Comparison of ENCODE assay signal across 7 cellular contexts in the genomic region with DNA sequence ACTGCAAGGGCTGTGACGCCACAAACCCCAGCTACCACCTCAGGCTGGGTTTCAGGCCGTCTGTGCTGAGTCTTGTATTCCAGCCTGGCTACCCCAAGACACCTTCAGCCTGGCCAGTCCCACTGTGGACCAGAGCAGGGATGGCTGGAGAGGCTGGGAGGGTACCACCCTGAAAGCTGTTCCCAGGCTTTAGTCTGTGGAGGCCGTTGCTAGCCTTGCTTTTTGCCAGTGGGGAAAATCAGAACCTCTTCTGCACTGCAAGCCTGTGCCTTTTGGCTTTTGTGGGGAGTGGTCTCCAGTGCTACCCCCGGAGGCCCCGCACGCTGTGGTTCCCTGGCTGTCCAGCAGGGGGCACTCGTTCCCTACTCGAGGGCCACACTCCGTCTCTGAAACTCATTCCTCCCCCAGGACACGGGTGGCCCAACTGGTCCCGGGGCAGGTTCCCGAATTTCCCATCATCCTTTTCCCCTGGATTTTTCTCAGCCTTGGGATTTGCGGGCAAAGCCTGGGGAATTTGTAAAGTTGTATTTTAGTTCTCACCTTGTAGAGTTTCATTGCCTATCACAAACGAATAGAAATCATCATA.
DNase-seq lines count a peak whose midpoint lies in the region; ATAC-seq and TF ChIP-seq lines count a peak whose summit lies in the region.

No MANE protein-coding gene starts in this region.

- peak overlapping the region; percentile 12 for H3K27ac ChIP-seq in brain microvascular endothelial cell
- peak overlapping the region; percentile 21 for H3K27ac ChIP-seq in lower lobe of right lung
- peak overlapping the region; percentile 44 for H3K27ac ChIP-seq in suprapubic skin

- H3K4me1 ChIP-seq in lower lobe of right lung = peaks cover 63% of the 10 kb centered on the region
- peaks cover 58% of the 10 kb centered on the region for H3K4me1 ChIP-seq in suprapubic skin

- no peaks in the 10 kb centered on the region for H3K27me3 ChIP-seq in brain microvascular endothelial cell (replicated peaks)
- H3K27me3 ChIP-seq in lower lobe of right lung (ENCODE audit: low read depth) = no peaks in the 10 kb centered on the region
- H3K27me3 ChIP-seq in suprapubic skin = no peaks in the 10 kb centered on the region

- DNase-seq in NCI-H748 (lab: John Stamatoyannopoulos, UW; ENCODE audit: unreplicated experiment) (peak; percentile 11), brain microvascular endothelial cell (no peak), lower lobe of right lung (no peak), suprapubic skin (ENCODE audit: low spot score in 2 of 2) (no peak), epidermal melanocyte (ENCODE audit: insufficient read length, low spot score) (no peak)

- H3K4me3 ChIP-seq in brain microvascular endothelial cell (ENCODE audit: low read depth, low read length) = no peak overlapping the region
- no peak overlapping the region for H3K4me3 ChIP-seq in lower lobe of right lung
- no peak overlapping the region for H3K4me3 ChIP-seq in suprapubic skin

- WGBS in suprapubic skin = 22% methylated on average over 11 of the region's 14 CpGs

- ATAC-seq in lower lobe of right lung = peak; percentile 34 to 47
- no peak for ATAC-seq in stimulated activated memory B cell treated with anti-CD40 and anti-IgM and Interleukin-4, amounts not matched to agents 10 μg/mL and 1 μg/mL and 100 μg/mL, for 72 hours

- H3K36me3 Mint-ChIP-seq in stimulated activated memory B cell treated with anti-CD40 and anti-IgM and Interleukin-4, amounts not matched to agents 10 μg/mL and 1 μg/mL and 100 μg/mL, for 72 hours = no peaks in the 10 kb centered on the region

- TF ChIP-seq POLR2A in suprapubic skin (IDR thresholded peaks at IDR 0.05) = no peak

- no peak for TF ChIP-seq EP300 in suprapubic skin (IDR thresholded peaks at IDR 0.05)

- H3K9me3 ChIP-seq in lower lobe of right lung = no peaks in the 10 kb centered on the region
- H3K9me3 ChIP-seq in suprapubic skin = no peaks in the 10 kb centered on the region

- H3K36me3 ChIP-seq in brain microvascular endothelial cell (replicated peaks) = no peaks in the 10 kb centered on the region
- peaks cover 46% of the 10 kb centered on the region for H3K36me3 ChIP-seq in lower lobe of right lung
- peaks cover 13% of the 10 kb centered on the region for H3K36me3 ChIP-seq in suprapubic skin

- H3K4me1 Mint-ChIP-seq in stimulated activated memory B cell treated with anti-CD40 and anti-IgM and Interleukin-4, amounts not matched to agents 10 μg/mL and 1 μg/mL and 100 μg/mL, for 72 hours = no peaks in the 10 kb centered on the region

- in situ Hi-C loops in brain microvascular endothelial cell (cut with HindIII; ENCODE audit: low pct_ligation_motif_present, low sequenced_read_pairs) = no loop called here

- no peak overlapping the region for H3K27ac Mint-ChIP-seq in stimulated activated memory B cell treated with anti-CD40 and anti-IgM and Interleukin-4, amounts not matched to agents 10 μg/mL and 1 μg/mL and 100 μg/mL, for 72 hours

- H3K9me3 Mint-ChIP-seq in stimulated activated memory B cell treated with anti-CD40 and anti-IgM and Interleukin-4, amounts not matched to agents 10 μg/mL and 1 μg/mL and 100 μg/mL, for 72 hours = peaks cover 5% of the 10 kb centered on the region

- H3K27me3 Mint-ChIP-seq in stimulated activated memory B cell treated with anti-CD40 and anti-IgM and Interleukin-4, amounts not matched to agents 10 μg/mL and 1 μg/mL and 100 μg/mL, for 72 hours = no peaks in the 10 kb centered on the region

- no peak overlapping the region for H3K4me3 Mint-ChIP-seq in stimulated activated memory B cell treated with anti-CD40 and anti-IgM and Interleukin-4, amounts not matched to agents 10 μg/mL and 1 μg/mL and 100 μg/mL, for 72 hours

- intact Hi-C loops in lower lobe of right lung (cut with DNase I) = no loop called here

- TF ChIP-seq CTCF in GM12874 (IDR thresholded peaks at IDR 0.05; ENCODE audit: insufficient read depth, low read depth, low read length) (peak; percentile 89), brain microvascular endothelial cell (IDR thresholded peaks at IDR 0.05; ENCODE audit: low read depth, low read length, missing control alignments) (peak; percentile 98), lower lobe of right lung (IDR thresholded peaks at IDR 0.05) (peak; percentile 91), suprapubic skin (IDR thresholded peaks at IDR 0.05) (peak; percentile 74 to 78)
